ENCODE assay signal across 1 cellular context in the genomic region with DNA sequence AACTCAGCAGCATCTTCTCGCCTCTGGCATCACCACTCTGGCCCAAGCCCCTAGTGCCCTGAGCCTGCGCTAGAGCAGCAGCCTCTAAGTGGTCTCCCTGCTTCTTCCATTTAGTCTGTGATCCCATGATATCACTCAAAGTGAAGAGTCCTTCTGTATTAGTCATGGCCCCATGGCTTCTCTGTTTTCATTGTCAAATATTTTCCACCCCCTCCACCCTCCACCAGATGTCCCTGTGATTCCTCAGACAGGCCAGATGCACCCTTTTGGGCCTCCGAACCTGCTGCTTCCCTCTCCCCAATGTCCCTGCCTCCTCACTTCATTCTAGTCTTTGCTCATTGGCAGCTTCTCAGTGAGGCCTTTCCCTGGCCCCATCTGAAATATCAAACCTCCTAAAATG.
TF ChIP-seq lines count a peak whose summit lies in the region.

No MANE protein-coding gene starts in this region.

TF ChIP-seq in SK-N-SH, 30 proteins besides CTCF, POLR2A, EP300 and RAD21 (continued from another document):
- TF ChIP-seq, protein P1, sequence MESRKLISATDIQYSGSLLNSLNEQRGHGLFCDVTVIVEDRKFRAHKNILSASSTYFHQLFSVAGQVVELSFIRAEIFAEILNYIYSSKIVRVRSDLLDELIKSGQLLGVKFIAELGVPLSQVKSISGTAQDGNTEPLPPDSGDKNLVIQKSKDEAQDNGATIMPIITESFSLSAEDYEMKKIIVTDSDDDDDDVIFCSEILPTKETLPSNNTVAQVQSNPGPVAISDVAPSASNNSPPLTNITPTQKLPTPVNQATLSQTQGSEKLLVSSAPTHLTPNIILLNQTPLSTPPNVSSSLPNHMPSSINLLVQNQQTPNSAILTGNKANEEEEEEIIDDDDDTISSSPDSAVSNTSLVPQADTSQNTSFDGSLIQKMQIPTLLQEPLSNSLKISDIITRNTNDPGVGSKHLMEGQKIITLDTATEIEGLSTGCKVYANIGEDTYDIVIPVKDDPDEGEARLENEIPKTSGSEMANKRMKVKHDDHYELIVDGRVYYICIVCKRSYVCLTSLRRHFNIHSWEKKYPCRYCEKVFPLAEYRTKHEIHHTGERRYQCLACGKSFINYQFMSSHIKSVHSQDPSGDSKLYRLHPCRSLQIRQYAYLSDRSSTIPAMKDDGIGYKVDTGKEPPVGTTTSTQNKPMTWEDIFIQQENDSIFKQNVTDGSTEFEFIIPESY (IDR thresholded peaks at IDR 0.05; ENCODE audit: borderline replicate concordance, low read depth), result no peak
- no peak for TF ChIP-seq CHD2 (IDR thresholded peaks at IDR 0.05; ENCODE audit: low read length, partially characterized antibody)
- TF ChIP-seq SIN3A (IDR thresholded peaks at IDR 0.05; ENCODE audit: borderline replicate concordance, low read depth, low read length), result no peak
- no peak for TF ChIP-seq FOSL2 (IDR thresholded peaks at IDR 0.05; ENCODE audit: borderline replicate concordance, low read depth)
- no peak for TF ChIP-seq MEF2A (IDR thresholded peaks at IDR 0.05; ENCODE audit: borderline replicate concordance, low read depth)
- TF ChIP-seq FOXJ3 (CRISPR knock-in tag; IDR thresholded peaks at IDR 0.05), result no peak
- no peak for TF ChIP-seq NRF1 (IDR thresholded peaks at IDR 0.05; ENCODE audit: low read depth, low read length)
- TF ChIP-seq TAF1 (IDR thresholded peaks at IDR 0.05; ENCODE audit: borderline replicate concordance, low read depth, low read length), result no peak
- no peak for TF ChIP-seq TEAD4 (IDR thresholded peaks at IDR 0.05; ENCODE audit: borderline replicate concordance, insufficient read depth)
